ENCODE assay signal across 28 cellular contexts in genomic region chr3:162334537-162334936, GRCh38.
"Had no signal": no experiment of that assay in that cellular context is flagged by ENCODE, and none has a peak within 500 bp of the region (broad histone marks: within the 10 kb centered on the region; RNA-seq: fewer than 3 reads in every experiment).

No MANE protein-coding gene starts in this region.

- H3K4me3 ChIP-seq: colonic mucosa, coronary artery, dorsolateral prefrontal cortex, esophagus muscularis mucosa, esophagus squamous epithelium, gastrocnemius medialis, gastroesophageal sphincter, heart left ventricle, heart right ventricle had no signal

- DNase-seq: colonic mucosa; cortex of kidney; dermis blood vessel endothelial cell; dorsolateral prefrontal cortex; effector CD4-positive, alpha-beta T cell; effector CD8-positive, alpha-beta T cell; effector memory CD4-positive, alpha-beta T cell; effector memory CD8-positive, alpha-beta T cell; endodermal cell; erythroblast; esophagus squamous epithelium; foreskin fibroblast; foreskin keratinocyte; foreskin melanocyte; gastrocnemius medialis; glutamatergic neuron; head of caudate nucleus; heart left ventricle; heart right ventricle had no signal

- ATAC-seq: effector memory CD8-positive, alpha-beta T cell; esophagus mucosa; foreskin keratinocyte; gastrocnemius medialis; gastroesophageal sphincter; heart left ventricle; heart right ventricle had no signal

- H3K36me3 ChIP-seq: colonic mucosa, esophagus muscularis mucosa, esophagus squamous epithelium, gastrocnemius medialis, gastroesophageal sphincter, heart left ventricle, heart right ventricle had no signal

- H3K27ac ChIP-seq: colonic mucosa, coronary artery, dorsolateral prefrontal cortex, epithelial cell of prostate, esophagus muscularis mucosa, esophagus squamous epithelium, foreskin keratinocyte, gastrocnemius medialis, gastroesophageal sphincter, heart left ventricle, heart right ventricle had no signal

- FAIRE-seq: colon, endometrium, endothelial cell of umbilical vein, frontal cortex had no signal

- H3K27me3 ChIP-seq: colonic mucosa, dorsolateral prefrontal cortex, esophagus muscularis mucosa, esophagus squamous epithelium, foreskin keratinocyte, gastrocnemius medialis, gastroesophageal sphincter, heart left ventricle, heart right ventricle had no signal

- H3K9me3 ChIP-seq: colonic mucosa, esophagus muscularis mucosa, esophagus squamous epithelium, gastrocnemius medialis, gastroesophageal sphincter had no signal

- H3K4me1 ChIP-seq: colonic mucosa, esophagus muscularis mucosa, esophagus squamous epithelium, foreskin keratinocyte, gastrocnemius medialis, gastroesophageal sphincter, heart left ventricle, heart right ventricle had no signal
